In the genomic region with DNA sequence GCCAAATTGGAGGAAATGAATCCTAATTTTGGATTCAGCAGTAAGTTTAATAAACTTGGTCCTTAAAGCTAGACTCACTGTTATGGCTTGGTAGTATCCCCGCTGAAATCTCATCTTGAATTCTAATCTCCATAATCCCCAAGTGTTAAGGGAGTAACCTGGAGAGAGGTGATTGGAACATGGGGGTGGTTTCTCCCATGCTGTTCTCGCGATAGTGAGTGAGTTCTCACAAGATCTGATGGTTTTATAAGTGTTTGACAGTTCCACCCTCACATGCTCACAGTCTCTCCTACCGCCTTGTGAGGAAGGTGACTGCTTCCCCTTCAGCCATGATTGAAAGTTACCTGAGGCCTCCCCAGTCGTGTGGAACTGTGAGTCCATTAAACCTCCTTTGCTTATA, we compare ENCODE assay signal across 37 cellular contexts.
DNase-seq lines count a peak whose midpoint lies in the region; ATAC-seq, FAIRE-seq and TF ChIP-seq lines count a peak whose summit lies in the region.
"Had no signal": no experiment of that assay in that cellular context is flagged by ENCODE, and none has a peak within 500 bp of the region (broad histone marks: within the 10 kb centered on the region; RNA-seq: fewer than 3 reads in every experiment).

No MANE protein-coding gene starts in this region.

- peaks cover 2% of the 10 kb centered on the region for H3K36me3 Mint-ChIP-seq in endodermal cell (ENCODE audit: low read depth)
- no peaks in the 10 kb centered on the region for H3K36me3 Mint-ChIP-seq in stimulated activated effector memory CD8-positive, alpha-beta T cell treated with anti-CD3 and anti-CD28 coated beads, Interleukin-12 subunit alpha, Interleukin-12 subunit beta, amount 100 ng/mL, for 72 hours
- no peaks in the 10 kb centered on the region for H3K36me3 Mint-ChIP-seq in activated CD8-positive, alpha-beta memory T cell treated with anti-CD3 and anti-CD28 coated beads, Interleukin-2, amount 10 ng/mL, durations not matched to agents 7 days and 5 days
- H3K36me3 Mint-ChIP-seq: CD14-positive monocyte; CD4-positive, alpha-beta memory T cell; CD4-positive, CD25-positive, alpha-beta regulatory T cell; CD8-positive, alpha-beta memory T cell; CD8-positive, alpha-beta T cell had no signal

- no peak overlapping the region for H3K23ac ChIP-seq in H1 (ENCODE audit: insufficient read length)
- H3K23ac ChIP-seq in mesendoderm (ENCODE audit: low read length), result no peak overlapping the region

- FAIRE-seq in H1 (lab: Jason Lieb, UNC), result no peak
- FAIRE-seq: A204.1, A549, D721Med had no signal

- DNase-seq in NCI-H82 (lab: John Stamatoyannopoulos, UW) (peak; percentile 4), NCI-H82 treated with DMSO at 0.1 percent for 48 hours (lab: John Stamatoyannopoulos, UW; ENCODE audit: unreplicated experiment) (no peak), H1 (ENCODE audit: low read depth in 1 of 2, low spot score in 2 of 2) (no peak), endodermal cell (peak; percentile 61), mesendoderm (peak; percentile 82)
- no peak for DNase-seq in stimulated activated effector memory CD8-positive, alpha-beta T cell treated with anti-CD3 and anti-CD28 coated beads, Interleukin-12 subunit alpha, Interleukin-12 subunit beta, amount 100 ng/mL, for 72 hours (ENCODE audit: low spot score in 2 of 2)
- no peak for DNase-seq in activated CD8-positive, alpha-beta memory T cell treated with anti-CD3 and anti-CD28 coated beads, Interleukin-2, amount 10 ng/mL, durations not matched to agents 7 days and 5 days
- DNase-seq: 8988T; ACHN; AML-193; BE2C; C1 segment of cervical spinal cord; Caco-2; Calu3; CD4-positive, alpha-beta memory T cell; CD4-positive, alpha-beta T cell; CD4-positive, CD25-positive, alpha-beta regulatory T cell; CD8-positive, alpha-beta memory T cell; CD8-positive, alpha-beta T cell; COR-L47; DMS 273 treated with DMSO at 0.1 percent for 48 hours; DMS153; DMS53; DMS79; DMS79 treated with DMSO at 0.1 percent for 48 hours; DND-41; EL had no signal

- no peaks in the 10 kb centered on the region for H3K36me3 ChIP-seq in H1 (ENCODE audit: control insufficient read depth in 2 of 4, insufficient read depth in 4 of 4, low read length in 3 of 4)
- H3K36me3 ChIP-seq in endodermal cell (ENCODE audit: control insufficient read depth, insufficient read depth, low read length), result no peaks in the 10 kb centered on the region
- no peaks in the 10 kb centered on the region for H3K36me3 ChIP-seq in mesendoderm (ENCODE audit: control insufficient read depth, insufficient read depth, low read length)
- H3K36me3 ChIP-seq: BE2C had no signal

- H3K27ac ChIP-seq in H1 (ENCODE audit: low read depth, low read length) (no peak overlapping the region), endodermal cell (ENCODE audit: low read depth, low read length) (no peak overlapping the region), mesendoderm (ENCODE audit: low read depth, low read length) (no peak overlapping the region)
- H3K27ac ChIP-seq: 22Rv1; A549; BLaER1; BLaER1 treated with 17β-estradiol and CSF1 and Interleukin-3, amounts not matched to agents 10 nM and 100 nM; C4-2B had no signal

- H4K5ac ChIP-seq in H1 (ENCODE audit: insufficient read length, low read depth, low read length) (no peak overlapping the region), mesendoderm (ENCODE audit: low read length) (no peak overlapping the region)

- no peak for TF ChIP-seq RAD21 in H1 (IDR thresholded peaks at IDR 0.05 in 1 of 2, conservative IDR thresholded peaks at IDR 0.05 in 1 of 2; ENCODE audit: low read depth in 2 of 2, low read length in 2 of 2)

- H2BK20ac ChIP-seq in H1 (ENCODE audit: low read length), result no peak overlapping the region

- no peaks in the 10 kb centered on the region for H3K23me2 ChIP-seq in H1 (ENCODE audit: low read depth, low read length)

- CTCF ChIA-PET in H1 (lab: Charles Lee; ENCODE audit: partially characterized antibody), result no interaction called here
- CTCF ChIA-PET in activated CD8-positive, alpha-beta memory T cell treated with anti-CD3 and anti-CD28 coated beads, Interleukin-2, amount 10 ng/mL, durations not matched to agents 7 days and 5 days (lab: Charles Lee), result no interaction called here

- H3K4me3 ChIP-seq in H1 (ENCODE audit: extremely low read depth in 1 of 4, insufficient read depth in 2 of 4, low read depth in 3 of 4, low read length in 4 of 4) (no peak overlapping the region), endodermal cell (ENCODE audit: low read length) (no peak overlapping the region), mesendoderm (ENCODE audit: low read length) (no peak overlapping the region)
- H3K4me3 ChIP-seq: A549; BLaER1; BLaER1 treated with 17β-estradiol and CSF1 and Interleukin-3, amounts not matched to agents 10 nM and 100 nM had no signal

- no peak overlapping the region for H3K14ac ChIP-seq in H1 (ENCODE audit: insufficient read length)

- H3K56ac ChIP-seq in H1 (replicated peaks; ENCODE audit: insufficient read length, low read depth, low read length) (no peak overlapping the region), mesendoderm (ENCODE audit: low read length) (no peak overlapping the region)

- H2AK5ac ChIP-seq in H1 (ENCODE audit: low read depth, low read length) (no peak overlapping the region), mesendoderm (ENCODE audit: low read length) (no peak overlapping the region)

- no peak overlapping the region for H4K8ac ChIP-seq in H1 (ENCODE audit: extremely low read depth, insufficient read depth, low read length)
- H4K8ac ChIP-seq in mesendoderm (ENCODE audit: low read depth, low read length), result peak overlapping the region; percentile 39

- no peaks in the 10 kb centered on the region for H3K9me3 ChIP-seq in H1 (ENCODE audit: insufficient read depth in 2 of 2, low read depth in 1 of 2, low read length in 1 of 2)
- peaks cover 7% of the 10 kb centered on the region for H3K9me3 ChIP-seq in endodermal cell (ENCODE audit: control insufficient read depth, low read length)
- H3K9me3 ChIP-seq: A549, BE2C, Caco-2 had no signal

- no peak overlapping the region for H2BK15ac ChIP-seq in H1 (ENCODE audit: low read length)
- H2BK15ac ChIP-seq in mesendoderm (replicated peaks; ENCODE audit: low read depth), result no peak overlapping the region

- H2BK120ac ChIP-seq in H1 (replicated peaks; ENCODE audit: low read depth, low read length) (no peak overlapping the region), mesendoderm (ENCODE audit: low read depth, low read length) (no peak overlapping the region)

- H3K27me3 ChIP-seq in H1 (replicated peaks in 1 of 4; ENCODE audit: control insufficient read depth in 3 of 4, extremely low read depth in 1 of 4, insufficient read depth in 3 of 4, low read length in 3 of 4) (no peaks in the 10 kb centered on the region), endodermal cell (ENCODE audit: control insufficient read depth, insufficient read depth, low read length, poor library complexity, severe bottlenecking) (no peaks in the 10 kb centered on the region), mesendoderm (ENCODE audit: insufficient read depth, low read length, poor library complexity) (no peaks in the 10 kb centered on the region)
- H3K27me3 ChIP-seq: BE2C; BLaER1; BLaER1 treated with 17β-estradiol and CSF1 and Interleukin-3, amounts not matched to agents 10 nM and 100 nM had no signal

- H2BK12ac ChIP-seq in H1 (ENCODE audit: low read depth, low read length), result no peak overlapping the region

- no peak overlapping the region for H3K27ac Mint-ChIP-seq in endodermal cell
- no peak overlapping the region for H3K27ac Mint-ChIP-seq in stimulated activated effector memory CD8-positive, alpha-beta T cell treated with anti-CD3 and anti-CD28 coated beads, Interleukin-12 subunit alpha, Interleukin-12 subunit beta, amount 100 ng/mL, for 72 hours
- H3K27ac Mint-ChIP-seq in activated CD8-positive, alpha-beta memory T cell treated with anti-CD3 and anti-CD28 coated beads, Interleukin-2, amount 10 ng/mL, durations not matched to agents 7 days and 5 days, result no peak overlapping the region
- H3K27ac Mint-ChIP-seq: B cell; CD14-positive monocyte; CD4-positive, alpha-beta memory T cell; CD4-positive, alpha-beta T cell; CD4-positive, CD25-positive, alpha-beta regulatory T cell; CD8-positive, alpha-beta memory T cell; CD8-positive, alpha-beta T cell had no signal

- no peak for TF ChIP-seq POLR2A in H1 (IDR thresholded peaks at IDR 0.05; ENCODE audit: control extremely low read depth in 1 of 2, low read depth in 2 of 2, low read length in 2 of 2)

- H2BK5ac ChIP-seq in H1 (ENCODE audit: low read depth, low read length) (no peak overlapping the region), mesendoderm (ENCODE audit: low read length) (no peak overlapping the region)

- no peak overlapping the region for H3K9ac ChIP-seq in H1 (replicated peaks in 1 of 4; ENCODE audit: extremely low read depth in 1 of 4, low read depth in 3 of 4, low read length in 3 of 4)
- no peak overlapping the region for H3K9ac ChIP-seq in endodermal cell (ENCODE audit: extremely low read depth, low read length, poor library complexity, severe bottlenecking)
- no peak overlapping the region for H3K9ac ChIP-seq in mesendoderm (ENCODE audit: low read length)
- H3K9ac ChIP-seq: BLaER1; BLaER1 treated with 17β-estradiol and CSF1 and Interleukin-3, amounts not matched to agents 10 nM and 100 nM had no signal

- H3K79me1 ChIP-seq in H1 (ENCODE audit: low read depth, low read length) (no peaks in the 10 kb centered on the region), mesendoderm (ENCODE audit: low read length) (no peaks in the 10 kb centered on the region)

- peaks cover 4% of the 10 kb centered on the region for H3K27me3 Mint-ChIP-seq in endodermal cell (ENCODE audit: insufficient read depth)
- no peaks in the 10 kb centered on the region for H3K27me3 Mint-ChIP-seq in activated CD8-positive, alpha-beta memory T cell treated with anti-CD3 and anti-CD28 coated beads, Interleukin-2, amount 10 ng/mL, durations not matched to agents 7 days and 5 days
- H3K27me3 Mint-ChIP-seq: B cell; CD4-positive, alpha-beta memory T cell; CD4-positive, alpha-beta T cell; CD4-positive, CD25-positive, alpha-beta regulatory T cell; CD8-positive, alpha-beta memory T cell had no signal

- H3K4me2 ChIP-seq in H1 (ENCODE audit: insufficient read depth in 1 of 2, low read depth in 2 of 2, low read length in 2 of 2), result no peak overlapping the region
- no peak overlapping the region for H3K4me2 ChIP-seq in mesendoderm (ENCODE audit: low read length)
- H3K4me2 ChIP-seq: A549; BLaER1; BLaER1 treated with 17β-estradiol and CSF1 and Interleukin-3, amounts not matched to agents 10 nM and 100 nM had no signal

- no peak overlapping the region for H3K4ac ChIP-seq in H1 (replicated peaks; ENCODE audit: insufficient read length, low read depth, low read length)
- H3K4ac ChIP-seq in mesendoderm (ENCODE audit: low read depth, low read length), result no peak overlapping the region

- H2AFZ ChIP-seq in H1 (ENCODE audit: low read length), result peak overlapping the region; percentile 78; the same call in 1 of the 2 replicates

- ATAC-seq in stimulated activated effector memory CD8-positive, alpha-beta T cell treated with anti-CD3 and anti-CD28 coated beads, Interleukin-12 subunit alpha, Interleukin-12 subunit beta, amount 100 ng/mL, for 72 hours, result no peak
- no peak for ATAC-seq in HG03457 (IDR thresholded peaks at IDR 0.05; ENCODE audit: unreplicated experiment)
- ATAC-seq in activated CD8-positive, alpha-beta memory T cell treated with anti-CD3 and anti-CD28 coated beads, Interleukin-2, amount 10 ng/mL, durations not matched to agents 7 days and 5 days, result no peak
- ATAC-seq: A549; CD8-positive, alpha-beta T cell had no signal

- no peak overlapping the region for H3K4me3 Mint-ChIP-seq in endodermal cell
- H3K4me3 Mint-ChIP-seq in stimulated activated effector memory CD8-positive, alpha-beta T cell treated with anti-CD3 and anti-CD28 coated beads, Interleukin-12 subunit alpha, Interleukin-12 subunit beta, amount 100 ng/mL, for 72 hours, result no peak overlapping the region
- H3K4me3 Mint-ChIP-seq in activated CD8-positive, alpha-beta memory T cell treated with anti-CD3 and anti-CD28 coated beads, Interleukin-2, amount 10 ng/mL, durations not matched to agents 7 days and 5 days, result no peak overlapping the region
- H3K4me3 Mint-ChIP-seq: B cell; CD14-positive monocyte; CD4-positive, alpha-beta memory T cell; CD4-positive, alpha-beta T cell; CD4-positive, CD25-positive, alpha-beta regulatory T cell; CD8-positive, alpha-beta memory T cell; CD8-positive, alpha-beta T cell had no signal

- H3K4me1 ChIP-seq in H1 (replicated peaks in 1 of 4; ENCODE audit: control insufficient read depth in 3 of 4, insufficient read depth in 4 of 4, low read length in 3 of 4), result no peaks in the 10 kb centered on the region
- no peaks in the 10 kb centered on the region for H3K4me1 ChIP-seq in endodermal cell (ENCODE audit: control insufficient read depth, insufficient read depth, low read length)
- H3K4me1 ChIP-seq in mesendoderm (ENCODE audit: control insufficient read depth, low read depth, low read length), result no peaks in the 10 kb centered on the region
- H3K4me1 ChIP-seq: A549, BE2C, Caco-2 had no signal

- TF ChIP-seq EP300 in H1 (IDR thresholded peaks at IDR 0.05; ENCODE audit: borderline replicate concordance in 1 of 2, low read depth in 2 of 2, low read length in 2 of 2), result no peak

- no peak overlapping the region for H4K91ac ChIP-seq in H1 (replicated peaks; ENCODE audit: insufficient read length, low read length)

- POLR2A ChIA-PET in H1 (lab: Charles Lee; ENCODE audit: partially characterized antibody), result interaction anchor here (0.5 kb wide), 1 partner anchor 11 kb away, joined by 3 read pairs; no protein-coding TSS in a partner anchor

- no peaks in the 10 kb centered on the region for H4K20me1 ChIP-seq in H1 (replicated peaks in 1 of 2; ENCODE audit: control insufficient read depth in 1 of 2, insufficient read depth in 2 of 2, low read length in 2 of 2)
- H4K20me1 ChIP-seq: BLaER1; BLaER1 treated with 17β-estradiol and CSF1 and Interleukin-3, amounts not matched to agents 10 nM and 100 nM had no signal

- WGBS in H1 (ENCODE audit: extremely low coverage in 1 of 2, insufficient coverage in 1 of 2, insufficient read length in 1 of 2, insufficient replicate concordance in 2 of 2, low coverage in 1 of 2, low lambda C conversion rate in 2 of 2, missing lambda C conversion rate in 1 of 2), 2 experiments, result 82% methylated on average over 5 of the region's 5 CpGs; no CpG with 5 or more reads in 1 of the 2 experiments
- 70 to 95% methylated on average over 2 to 5 of the region's 5 CpGs for WGBS in endodermal cell (ENCODE audit: insufficient coverage in 1 of 2, insufficient read length in 1 of 2), 2 experiments
- WGBS in mesendoderm (ENCODE audit: extremely low coverage, insufficient coverage, low lambda C conversion rate), result no CpG with 5 or more reads among the region's 5 CpGs

- peaks cover 6% of the 10 kb centered on the region for H3K4me1 Mint-ChIP-seq in endodermal cell
- no peaks in the 10 kb centered on the region for H3K4me1 Mint-ChIP-seq in stimulated activated effector memory CD8-positive, alpha-beta T cell treated with anti-CD3 and anti-CD28 coated beads, Interleukin-12 subunit alpha, Interleukin-12 subunit beta, amount 100 ng/mL, for 72 hours
- no peaks in the 10 kb centered on the region for H3K4me1 Mint-ChIP-seq in activated CD8-positive, alpha-beta memory T cell treated with anti-CD3 and anti-CD28 coated beads, Interleukin-2, amount 10 ng/mL, durations not matched to agents 7 days and 5 days
- H3K4me1 Mint-ChIP-seq: B cell; CD14-positive monocyte; CD4-positive, alpha-beta memory T cell; CD4-positive, CD25-positive, alpha-beta regulatory T cell; CD8-positive, alpha-beta memory T cell had no signal

- TF ChIP-seq CTCF in H1 (IDR thresholded peaks at IDR 0.05; ENCODE audit: control extremely low read depth in 1 of 3, insufficient read depth in 1 of 3, low read depth in 1 of 3, low read length in 3 of 3) (no peak), endodermal cell (conservative IDR thresholded peaks at IDR 0.05) (no peak)

- peaks cover 8% of the 10 kb centered on the region for H3K9me3 Mint-ChIP-seq in endodermal cell
- peaks cover 11% of the 10 kb centered on the region for H3K9me3 Mint-ChIP-seq in stimulated activated effector memory CD8-positive, alpha-beta T cell treated with anti-CD3 and anti-CD28 coated beads, Interleukin-12 subunit alpha, Interleukin-12 subunit beta, amount 100 ng/mL, for 72 hours
- peaks cover 13% of the 10 kb centered on the region for H3K9me3 Mint-ChIP-seq in activated CD8-positive, alpha-beta memory T cell treated with anti-CD3 and anti-CD28 coated beads, Interleukin-2, amount 10 ng/mL, durations not matched to agents 7 days and 5 days (ENCODE audit: low read depth)

- no peaks in the 10 kb centered on the region for H3K79me2 ChIP-seq in H1 (ENCODE audit: control insufficient read depth in 1 of 2, insufficient read depth in 2 of 2, low read length in 2 of 2)
- H3K79me2 ChIP-seq in mesendoderm (ENCODE audit: control insufficient read depth, insufficient read depth, low read length), result no peaks in the 10 kb centered on the region

- no peak overlapping the region for H3K18ac ChIP-seq in H1 (ENCODE audit: extremely low read depth, low read length)
- no peak overlapping the region for H3K18ac ChIP-seq in mesendoderm (ENCODE audit: low read length)

Comparison
In these comparisons a context has a peak if more than half of its experiments do, and no peak if none do; other contexts are left out.
1. DNase-seq: peak in NCI-H82 (single experiment), endodermal cell (single experiment) and mesendoderm (single experiment); none in NCI-H82 treated with DMSO at 0.1 percent for 48 hours (single experiment), H1 (0 of 2), stimulated activated effector memory CD8-positive, alpha-beta T cell treated with anti-CD3 and anti-CD28 coated beads, Interleukin-12 subunit alpha, Interleukin-12 subunit beta, amount 100 ng/mL, for 72 hours (0 of 2) and activated CD8-positive, alpha-beta memory T cell treated with anti-CD3 and anti-CD28 coated beads, Interleukin-2, amount 10 ng/mL, durations not matched to agents 7 days and 5 days (single experiment).